Comparison of ENCODE assay signal across 16 cellular contexts in the genomic region with DNA sequence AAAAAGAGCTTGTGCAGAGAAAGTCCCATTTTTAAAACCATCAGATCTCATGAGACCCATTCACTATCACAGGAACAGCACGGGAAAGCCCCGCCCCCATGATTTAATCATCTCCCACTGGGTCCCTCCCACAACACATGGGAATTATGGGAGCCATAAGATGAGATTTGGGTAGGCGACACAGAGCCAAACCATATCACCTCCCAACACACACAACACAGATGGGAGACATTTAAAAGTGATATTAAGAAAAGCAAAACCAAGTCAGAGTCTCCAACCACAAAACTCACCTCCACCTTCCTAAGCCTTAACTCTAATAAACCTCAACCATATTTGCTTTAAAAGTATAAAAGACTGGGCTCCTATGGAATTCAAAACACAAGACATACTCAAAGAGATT.
DNase-seq lines count a peak whose midpoint lies in the region; ATAC-seq and TF ChIP-seq lines count a peak whose summit lies in the region.
"Had no signal": no experiment of that assay in that cellular context is flagged by ENCODE, and none has a peak within 500 bp of the region (broad histone marks: within the 10 kb centered on the region; RNA-seq: fewer than 3 reads in every experiment).

No MANE protein-coding gene starts in this region.

- H3K36me3 ChIP-seq in HEK293 (ENCODE audit: control insufficient read depth in 2 of 2, insufficient read depth in 1 of 2, low read length in 2 of 2) = peaks cover 0 to 4% of the 10 kb centered on the region in 2 experiments; a peak in 1 of 3 replicates
- H3K36me3 ChIP-seq in vagina = no peaks in the 10 kb centered on the region
- no peaks in the 10 kb centered on the region for H3K36me3 ChIP-seq in HAP-1 (replicated peaks)
- H3K36me3 ChIP-seq: BLaER1 had no signal

- no peak for ATAC-seq in activated CD8-positive, alpha-beta memory T cell treated with anti-CD3 and anti-CD28 coated beads, Interleukin-2, amount 10 ng/mL, durations not matched to agents 7 days and 5 days
- ATAC-seq in stimulated activated naive B cell treated with anti-CD40 and anti-IgM and Interleukin-4, amounts not matched to agents 10 μg/mL and 1 μg/mL and 100 μg/mL, for 72 hours (replicated peaks) = no peak
- ATAC-seq: HCT116 had no signal

- H3K9me3 ChIP-seq in HEK293 (ENCODE audit: control insufficient read depth, insufficient read depth, low read depth, low read length) (no peaks in the 10 kb centered on the region), vagina (no peaks in the 10 kb centered on the region), HAP-1 (no peaks in the 10 kb centered on the region)
- H3K9me3 ChIP-seq: BLaER1 had no signal

- in situ Hi-C loops in HAP-1 (cut with MboI; ENCODE audit: low sequenced_read_pairs) = no loop called here

- H3K27ac Mint-ChIP-seq in activated CD8-positive, alpha-beta memory T cell treated with anti-CD3 and anti-CD28 coated beads, Interleukin-2, amount 10 ng/mL, durations not matched to agents 7 days and 5 days = no peak overlapping the region
- peak overlapping the region; percentile 15 for H3K27ac Mint-ChIP-seq in stimulated activated naive B cell treated with anti-CD40 and anti-IgM and Interleukin-4, amounts not matched to agents 10 μg/mL and 1 μg/mL and 100 μg/mL, for 72 hours

- H3K9me3 Mint-ChIP-seq in activated CD8-positive, alpha-beta memory T cell treated with anti-CD3 and anti-CD28 coated beads, Interleukin-2, amount 10 ng/mL, durations not matched to agents 7 days and 5 days (ENCODE audit: low read depth) = no peaks in the 10 kb centered on the region
- H3K9me3 Mint-ChIP-seq in stimulated activated naive B cell treated with anti-CD40 and anti-IgM and Interleukin-4, amounts not matched to agents 10 μg/mL and 1 μg/mL and 100 μg/mL, for 72 hours = peaks cover 0 to 1% of the 10 kb centered on the region in 2 donors
- H3K9me3 Mint-ChIP-seq: CD14-positive monocyte; CD4-positive, alpha-beta memory T cell had no signal

- POLR2A ChIA-PET in HEK293 (lab: Yijun Ruan, JAX) = no interaction called here

- H3K4me1 Mint-ChIP-seq in activated CD8-positive, alpha-beta memory T cell treated with anti-CD3 and anti-CD28 coated beads, Interleukin-2, amount 10 ng/mL, durations not matched to agents 7 days and 5 days = peaks cover 2% of the 10 kb centered on the region
- H3K4me1 Mint-ChIP-seq in stimulated activated naive B cell treated with anti-CD40 and anti-IgM and Interleukin-4, amounts not matched to agents 10 μg/mL and 1 μg/mL and 100 μg/mL, for 72 hours = peaks cover 0 to 2% of the 10 kb centered on the region in 2 donors

- no peak for TF ChIP-seq CTCF in HEK293 (tag by site-specific recombination; IDR thresholded peaks at IDR 0.05)
- no peak for TF ChIP-seq CTCF in vagina (IDR thresholded peaks at IDR 0.05)

- H3K27ac ChIP-seq in HEK293 (ENCODE audit: extremely low read depth, low read depth, low read length) (no peak overlapping the region), vagina (no peak overlapping the region)
- H3K27ac ChIP-seq: BLaER1, GM23248 had no signal

- H3K4me3 ChIP-seq in HEK293 (ENCODE audit: low read depth, low read length) = no peak overlapping the region
- H3K4me3 ChIP-seq in vagina = no peak overlapping the region
- H3K4me3 ChIP-seq in HAP-1 = no peak overlapping the region
- H3K4me3 ChIP-seq: BLaER1, GM23248 had no signal

- peak; percentile 30 for DNase-seq in activated CD8-positive, alpha-beta memory T cell treated with anti-CD3 and anti-CD28 coated beads for 24 hours
- DNase-seq in activated CD8-positive, alpha-beta memory T cell treated with anti-CD3 and anti-CD28 coated beads, Interleukin-2, amount 10 ng/mL, durations not matched to agents 7 days and 5 days = no peak
- peak; percentile 12 for DNase-seq in islet precursor cell
- DNase-seq in stimulated activated naive B cell treated with anti-CD40 and anti-IgM and Interleukin-4, amounts not matched to agents 10 μg/mL and 1 μg/mL and 100 μg/mL, for 72 hours = no peak
- DNase-seq in vagina (ENCODE audit: extremely low spot score in 2 of 2) = no peak
- no peak for DNase-seq in HAP-1 (ENCODE audit: low spot score in 2 of 2)
- DNase-seq: 8988T; CD4-positive, alpha-beta memory T cell; DMS153; DMS79; GDM1; GM23248 had no signal

- H3K36me3 Mint-ChIP-seq in activated CD8-positive, alpha-beta memory T cell treated with anti-CD3 and anti-CD28 coated beads, Interleukin-2, amount 10 ng/mL, durations not matched to agents 7 days and 5 days = no peaks in the 10 kb centered on the region
- no peaks in the 10 kb centered on the region for H3K36me3 Mint-ChIP-seq in stimulated activated naive B cell treated with anti-CD40 and anti-IgM and Interleukin-4, amounts not matched to agents 10 μg/mL and 1 μg/mL and 100 μg/mL, for 72 hours
- H3K36me3 Mint-ChIP-seq: CD14-positive monocyte; CD4-positive, alpha-beta memory T cell had no signal

- CTCF ChIA-PET in activated CD8-positive, alpha-beta memory T cell treated with anti-CD3 and anti-CD28 coated beads, Interleukin-2, amount 10 ng/mL, durations not matched to agents 7 days and 5 days (lab: Charles Lee) = interaction anchor here (0.6 kb wide), 1 partner anchor 33 kb away, joined by 3 read pairs; no protein-coding TSS in a partner anchor
- CTCF ChIA-PET in HEK293 (lab: Yijun Ruan, JAX) = interaction anchor here (1.1 kb wide), 1 partner anchor 8 kb away, joined by 3 read pairs; no protein-coding TSS in a partner anchor

- no peak overlapping the region for H3K4me3 Mint-ChIP-seq in activated CD8-positive, alpha-beta memory T cell treated with anti-CD3 and anti-CD28 coated beads, Interleukin-2, amount 10 ng/mL, durations not matched to agents 7 days and 5 days
- no peak overlapping the region for H3K4me3 Mint-ChIP-seq in stimulated activated naive B cell treated with anti-CD40 and anti-IgM and Interleukin-4, amounts not matched to agents 10 μg/mL and 1 μg/mL and 100 μg/mL, for 72 hours
- H3K4me3 Mint-ChIP-seq: CD14-positive monocyte; CD4-positive, alpha-beta memory T cell had no signal

- TF ChIP-seq POLR2A in vagina (IDR thresholded peaks at IDR 0.05) = no peak

- H3K4me1 ChIP-seq in HEK293 (ENCODE audit: control insufficient read depth, insufficient read depth, low read length) (peaks cover 18% of the 10 kb centered on the region), vagina (no peaks in the 10 kb centered on the region), HAP-1 (no peaks in the 10 kb centered on the region)
- H3K4me1 ChIP-seq: BLaER1 had no signal

- H3K27me3 ChIP-seq in vagina (no peaks in the 10 kb centered on the region), HAP-1 (ENCODE audit: low read depth) (no peaks in the 10 kb centered on the region)
- H3K27me3 ChIP-seq: BLaER1 had no signal

- intact Hi-C loops in vagina (cut with DNase I) = no loop called here

- peaks cover 5% of the 10 kb centered on the region for H3K27me3 Mint-ChIP-seq in activated CD8-positive, alpha-beta memory T cell treated with anti-CD3 and anti-CD28 coated beads, Interleukin-2, amount 10 ng/mL, durations not matched to agents 7 days and 5 days
- H3K27me3 Mint-ChIP-seq in stimulated activated naive B cell treated with anti-CD40 and anti-IgM and Interleukin-4, amounts not matched to agents 10 μg/mL and 1 μg/mL and 100 μg/mL, for 72 hours = peaks cover 0 to 5% of the 10 kb centered on the region in 2 donors
- H3K27me3 Mint-ChIP-seq: CD4-positive, alpha-beta memory T cell had no signal

TF ChIP-seq in HEK293, 187 proteins besides CTCF, POLR2A, EP300 and RAD21 (continues in another document):
- TF ChIP-seq ZNF677 (tag by site-specific recombination; IDR thresholded peaks at IDR 0.05) (no peak), ZNF529 (tag by site-specific recombination; IDR thresholded peaks at IDR 0.05; ENCODE audit: insufficient replicate concordance) (peak; percentile 7), ZFHX2 (tag by site-specific recombination; conservative IDR thresholded peaks at IDR 0.05) (peak; percentile 34; the same call in 1 of the 2 replicates), SP3 (tag by site-specific recombination; IDR thresholded peaks at IDR 0.05) (peak; percentile 21; the same call in 1 of the 2 replicates), EGR2 (tag by site-specific recombination; IDR thresholded peaks at IDR 0.05; ENCODE audit: low read depth) (peak; percentile 79)
- TF ChIP-seq, protein P1, sequence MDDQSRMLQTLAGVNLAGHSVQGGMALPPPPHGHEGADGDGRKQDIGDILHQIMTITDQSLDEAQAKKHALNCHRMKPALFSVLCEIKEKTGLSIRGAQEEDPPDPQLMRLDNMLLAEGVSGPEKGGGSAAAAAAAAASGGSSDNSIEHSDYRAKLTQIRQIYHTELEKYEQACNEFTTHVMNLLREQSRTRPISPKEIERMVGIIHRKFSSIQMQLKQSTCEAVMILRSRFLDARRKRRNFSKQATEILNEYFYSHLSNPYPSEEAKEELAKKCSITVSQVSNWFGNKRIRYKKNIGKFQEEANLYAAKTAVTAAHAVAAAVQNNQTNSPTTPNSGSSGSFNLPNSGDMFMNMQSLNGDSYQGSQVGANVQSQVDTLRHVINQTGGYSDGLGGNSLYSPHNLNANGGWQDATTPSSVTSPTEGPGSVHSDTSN (CRISPR knock-in tag; IDR thresholded peaks at IDR 0.05) = no peak
- TF ChIP-seq, protein P2, sequence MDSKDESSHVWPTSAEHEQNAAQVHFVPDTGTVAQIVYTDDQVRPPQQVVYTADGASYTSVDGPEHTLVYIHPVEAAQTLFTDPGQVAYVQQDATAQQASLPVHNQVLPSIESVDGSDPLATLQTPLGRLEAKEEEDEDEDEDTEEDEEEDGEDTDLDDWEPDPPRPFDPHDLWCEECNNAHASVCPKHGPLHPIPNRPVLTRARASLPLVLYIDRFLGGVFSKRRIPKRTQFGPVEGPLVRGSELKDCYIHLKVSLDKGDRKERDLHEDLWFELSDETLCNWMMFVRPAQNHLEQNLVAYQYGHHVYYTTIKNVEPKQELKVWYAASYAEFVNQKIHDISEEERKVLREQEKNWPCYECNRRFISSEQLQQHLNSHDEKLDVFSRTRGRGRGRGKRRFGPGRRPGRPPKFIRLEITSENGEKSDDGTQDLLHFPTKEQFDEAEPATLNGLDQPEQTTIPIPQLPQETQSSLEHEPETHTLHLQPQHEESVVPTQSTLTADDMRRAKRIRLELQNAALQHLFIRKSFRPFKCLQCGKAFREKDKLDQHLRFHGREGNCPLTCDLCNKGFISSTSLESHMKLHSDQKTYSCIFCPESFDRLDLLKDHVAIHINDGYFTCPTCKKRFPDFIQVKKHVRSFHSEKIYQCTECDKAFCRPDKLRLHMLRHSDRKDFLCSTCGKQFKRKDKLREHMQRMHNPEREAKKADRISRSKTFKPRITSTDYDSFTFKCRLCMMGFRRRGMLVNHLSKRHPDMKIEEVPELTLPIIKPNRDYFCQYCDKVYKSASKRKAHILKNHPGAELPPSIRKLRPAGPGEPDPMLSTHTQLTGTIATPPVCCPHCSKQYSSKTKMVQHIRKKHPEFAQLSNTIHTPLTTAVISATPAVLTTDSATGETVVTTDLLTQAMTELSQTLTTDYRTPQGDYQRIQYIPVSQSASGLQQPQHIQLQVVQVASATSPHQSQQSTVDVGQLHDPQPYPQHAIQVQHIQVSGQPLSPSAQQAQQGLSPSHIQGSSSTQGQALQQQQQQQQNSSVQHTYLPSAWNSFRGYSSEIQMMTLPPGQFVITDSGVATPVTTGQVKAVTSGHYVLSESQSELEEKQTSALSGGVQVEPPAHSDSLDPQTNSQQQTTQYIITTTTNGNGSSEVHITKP (tag by site-specific recombination; IDR thresholded peaks at IDR 0.05) = peak; percentile 26; the same call in 1 of the 2 replicates

Comparison
In these comparisons a context has a peak if more than half of its experiments do, and no peak if none do; other contexts are left out.
1. DNase-seq: peak in activated CD8-positive, alpha-beta memory T cell treated with anti-CD3 and anti-CD28 coated beads for 24 hours (single experiment) and islet precursor cell (single experiment); none in activated CD8-positive, alpha-beta memory T cell treated with anti-CD3 and anti-CD28 coated beads, Interleukin-2, amount 10 ng/mL, durations not matched to agents 7 days and 5 days (single experiment), stimulated activated naive B cell treated with anti-CD40 and anti-IgM and Interleukin-4, amounts not matched to agents 10 μg/mL and 1 μg/mL and 100 μg/mL, for 72 hours (single experiment), vagina (0 of 2) and HAP-1 (0 of 2).